Comparison of ENCODE assay signal across 1 cellular context in the genomic region with DNA sequence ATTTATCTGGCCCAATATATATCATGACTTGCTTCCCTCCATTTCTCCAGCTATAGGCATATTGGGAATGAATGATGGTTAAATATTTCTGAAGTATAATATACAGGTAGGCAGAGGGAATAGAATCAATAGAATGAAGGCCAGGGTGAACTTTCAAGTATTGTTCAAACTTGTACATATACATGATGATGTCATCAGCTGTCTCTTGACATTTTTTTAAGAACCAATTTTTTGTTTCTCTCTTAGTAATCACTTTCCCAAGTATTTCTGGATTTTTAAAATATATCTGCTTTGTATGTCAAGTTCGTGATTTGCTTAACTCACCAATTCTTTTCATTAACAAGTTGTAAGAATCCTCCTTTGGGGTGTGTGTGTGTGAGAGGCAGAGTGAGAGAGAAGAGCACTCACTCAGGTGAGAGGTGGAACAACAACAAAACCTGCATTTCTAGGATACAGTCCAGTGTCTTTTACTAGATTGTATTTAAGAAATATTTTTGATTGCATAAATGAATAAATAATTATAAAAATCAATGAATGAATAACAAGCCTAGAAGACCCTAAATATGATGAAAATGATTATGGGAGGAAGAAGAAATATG.
TF ChIP-seq lines count a peak whose summit lies in the region.

No MANE protein-coding gene starts in this region.

TF ChIP-seq in H1, 55 proteins besides CTCF, POLR2A, EP300 and RAD21 (continued from another document):
- TF ChIP-seq, protein P1, sequence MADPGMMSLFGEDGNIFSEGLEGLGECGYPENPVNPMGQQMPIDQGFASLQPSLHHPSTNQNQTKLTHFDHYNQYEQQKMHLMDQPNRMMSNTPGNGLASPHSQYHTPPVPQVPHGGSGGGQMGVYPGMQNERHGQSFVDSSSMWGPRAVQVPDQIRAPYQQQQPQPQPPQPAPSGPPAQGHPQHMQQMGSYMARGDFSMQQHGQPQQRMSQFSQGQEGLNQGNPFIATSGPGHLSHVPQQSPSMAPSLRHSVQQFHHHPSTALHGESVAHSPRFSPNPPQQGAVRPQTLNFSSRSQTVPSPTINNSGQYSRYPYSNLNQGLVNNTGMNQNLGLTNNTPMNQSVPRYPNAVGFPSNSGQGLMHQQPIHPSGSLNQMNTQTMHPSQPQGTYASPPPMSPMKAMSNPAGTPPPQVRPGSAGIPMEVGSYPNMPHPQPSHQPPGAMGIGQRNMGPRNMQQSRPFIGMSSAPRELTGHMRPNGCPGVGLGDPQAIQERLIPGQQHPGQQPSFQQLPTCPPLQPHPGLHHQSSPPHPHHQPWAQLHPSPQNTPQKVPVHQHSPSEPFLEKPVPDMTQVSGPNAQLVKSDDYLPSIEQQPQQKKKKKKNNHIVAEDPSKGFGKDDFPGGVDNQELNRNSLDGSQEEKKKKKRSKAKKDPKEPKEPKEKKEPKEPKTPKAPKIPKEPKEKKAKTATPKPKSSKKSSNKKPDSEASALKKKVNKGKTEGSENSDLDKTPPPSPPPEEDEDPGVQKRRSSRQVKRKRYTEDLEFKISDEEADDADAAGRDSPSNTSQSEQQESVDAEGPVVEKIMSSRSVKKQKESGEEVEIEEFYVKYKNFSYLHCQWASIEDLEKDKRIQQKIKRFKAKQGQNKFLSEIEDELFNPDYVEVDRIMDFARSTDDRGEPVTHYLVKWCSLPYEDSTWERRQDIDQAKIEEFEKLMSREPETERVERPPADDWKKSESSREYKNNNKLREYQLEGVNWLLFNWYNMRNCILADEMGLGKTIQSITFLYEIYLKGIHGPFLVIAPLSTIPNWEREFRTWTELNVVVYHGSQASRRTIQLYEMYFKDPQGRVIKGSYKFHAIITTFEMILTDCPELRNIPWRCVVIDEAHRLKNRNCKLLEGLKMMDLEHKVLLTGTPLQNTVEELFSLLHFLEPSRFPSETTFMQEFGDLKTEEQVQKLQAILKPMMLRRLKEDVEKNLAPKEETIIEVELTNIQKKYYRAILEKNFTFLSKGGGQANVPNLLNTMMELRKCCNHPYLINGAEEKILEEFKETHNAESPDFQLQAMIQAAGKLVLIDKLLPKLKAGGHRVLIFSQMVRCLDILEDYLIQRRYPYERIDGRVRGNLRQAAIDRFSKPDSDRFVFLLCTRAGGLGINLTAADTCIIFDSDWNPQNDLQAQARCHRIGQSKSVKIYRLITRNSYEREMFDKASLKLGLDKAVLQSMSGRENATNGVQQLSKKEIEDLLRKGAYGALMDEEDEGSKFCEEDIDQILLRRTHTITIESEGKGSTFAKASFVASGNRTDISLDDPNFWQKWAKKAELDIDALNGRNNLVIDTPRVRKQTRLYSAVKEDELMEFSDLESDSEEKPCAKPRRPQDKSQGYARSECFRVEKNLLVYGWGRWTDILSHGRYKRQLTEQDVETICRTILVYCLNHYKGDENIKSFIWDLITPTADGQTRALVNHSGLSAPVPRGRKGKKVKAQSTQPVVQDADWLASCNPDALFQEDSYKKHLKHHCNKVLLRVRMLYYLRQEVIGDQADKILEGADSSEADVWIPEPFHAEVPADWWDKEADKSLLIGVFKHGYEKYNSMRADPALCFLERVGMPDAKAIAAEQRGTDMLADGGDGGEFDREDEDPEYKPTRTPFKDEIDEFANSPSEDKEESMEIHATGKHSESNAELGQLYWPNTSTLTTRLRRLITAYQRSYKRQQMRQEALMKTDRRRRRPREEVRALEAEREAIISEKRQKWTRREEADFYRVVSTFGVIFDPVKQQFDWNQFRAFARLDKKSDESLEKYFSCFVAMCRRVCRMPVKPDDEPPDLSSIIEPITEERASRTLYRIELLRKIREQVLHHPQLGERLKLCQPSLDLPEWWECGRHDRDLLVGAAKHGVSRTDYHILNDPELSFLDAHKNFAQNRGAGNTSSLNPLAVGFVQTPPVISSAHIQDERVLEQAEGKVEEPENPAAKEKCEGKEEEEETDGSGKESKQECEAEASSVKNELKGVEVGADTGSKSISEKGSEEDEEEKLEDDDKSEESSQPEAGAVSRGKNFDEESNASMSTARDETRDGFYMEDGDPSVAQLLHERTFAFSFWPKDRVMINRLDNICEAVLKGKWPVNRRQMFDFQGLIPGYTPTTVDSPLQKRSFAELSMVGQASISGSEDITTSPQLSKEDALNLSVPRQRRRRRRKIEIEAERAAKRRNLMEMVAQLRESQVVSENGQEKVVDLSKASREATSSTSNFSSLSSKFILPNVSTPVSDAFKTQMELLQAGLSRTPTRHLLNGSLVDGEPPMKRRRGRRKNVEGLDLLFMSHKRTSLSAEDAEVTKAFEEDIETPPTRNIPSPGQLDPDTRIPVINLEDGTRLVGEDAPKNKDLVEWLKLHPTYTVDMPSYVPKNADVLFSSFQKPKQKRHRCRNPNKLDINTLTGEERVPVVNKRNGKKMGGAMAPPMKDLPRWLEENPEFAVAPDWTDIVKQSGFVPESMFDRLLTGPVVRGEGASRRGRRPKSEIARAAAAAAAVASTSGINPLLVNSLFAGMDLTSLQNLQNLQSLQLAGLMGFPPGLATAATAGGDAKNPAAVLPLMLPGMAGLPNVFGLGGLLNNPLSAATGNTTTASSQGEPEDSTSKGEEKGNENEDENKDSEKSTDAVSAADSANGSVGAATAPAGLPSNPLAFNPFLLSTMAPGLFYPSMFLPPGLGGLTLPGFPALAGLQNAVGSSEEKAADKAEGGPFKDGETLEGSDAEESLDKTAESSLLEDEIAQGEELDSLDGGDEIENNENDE (IDR thresholded peaks at IDR 0.05; ENCODE audit: insufficient replicate concordance, low read length) = no peak
- no peak for TF ChIP-seq GTF2F1 (IDR thresholded peaks at IDR 0.05; ENCODE audit: borderline replicate concordance, low read depth, low read length)
